ENCODE assay signal across 15 cellular contexts in genomic region chr15:29046946-29047345, GRCh38.
"Had no signal": no experiment of that assay in that cellular context is flagged by ENCODE, and none has a peak within 500 bp of the region (broad histone marks: within the 10 kb centered on the region; RNA-seq: fewer than 3 reads in every experiment).

No MANE protein-coding gene starts in this region.

- H3K36me3 ChIP-seq: ascending aorta, left lung, tibial nerve, vagina had no signal

- H3K27me3 Mint-ChIP-seq: activated naive CD8-positive, alpha-beta T cell treated with anti-CD3 and anti-CD28 coated beads, Interleukin-2, amount 50 U/mL, for 24 hours; stimulated activated memory B cell treated with anti-CD40 and anti-IgM and Interleukin-4, amounts not matched to agents 10 μg/mL and 1 μg/mL and 100 μg/mL, for 72 hours had no signal

- H3K27ac Mint-ChIP-seq: activated naive CD4-positive, alpha-beta T cell treated with anti-CD3 and anti-CD28 coated beads for 36 hours; activated naive CD8-positive, alpha-beta T cell treated with anti-CD3 and anti-CD28 coated beads, Interleukin-2, amount 50 U/mL, for 24 hours; activated T-helper 2 cell treated with anti-CD3 and anti-CD28 coated beads, Interferon-gamma antibody, Interleukin-2, Interleukin-4, amounts not matched to agents 10 μg/mL and 5 μg/mL and 100 μg/mL, durations not matched to agents 14 hours and 24 hours and 36 hours; nephron progenitor cell; stimulated activated memory B cell treated with anti-CD40 and anti-IgM and Interleukin-4, amounts not matched to agents 10 μg/mL and 1 μg/mL and 100 μg/mL, for 72 hours had no signal

- ATAC-seq: activated CD4-positive, CD25-positive, alpha-beta regulatory T cell treated with anti-CD3 and anti-CD28 coated beads, Interleukin-2, amount 50 U/mL, for 24 hours; activated naive CD8-positive, alpha-beta T cell treated with anti-CD3 and anti-CD28 coated beads, Interleukin-2, amount 50 U/mL, for 24 hours; left lung; stimulated activated memory B cell treated with anti-CD40 and anti-IgM and Interleukin-4, amounts not matched to agents 10 μg/mL and 1 μg/mL and 100 μg/mL, for 72 hours had no signal

- H3K9me3 ChIP-seq: ascending aorta, left lung, tibial nerve, vagina had no signal

- H3K27me3 ChIP-seq: ascending aorta, left lung, tibial nerve, vagina had no signal

- H3K27ac ChIP-seq: ascending aorta, left lung, tibial nerve, vagina had no signal

- H3K36me3 Mint-ChIP-seq: stimulated activated memory B cell treated with anti-CD40 and anti-IgM and Interleukin-4, amounts not matched to agents 10 μg/mL and 1 μg/mL and 100 μg/mL, for 72 hours had no signal

- H3K4me1 Mint-ChIP-seq: stimulated activated memory B cell treated with anti-CD40 and anti-IgM and Interleukin-4, amounts not matched to agents 10 μg/mL and 1 μg/mL and 100 μg/mL, for 72 hours had no signal

- H3K4me1 ChIP-seq: ascending aorta, left lung, vagina had no signal

- H3K4me3 Mint-ChIP-seq: activated naive CD4-positive, alpha-beta T cell treated with anti-CD3 and anti-CD28 coated beads for 36 hours; activated naive CD8-positive, alpha-beta T cell treated with anti-CD3 and anti-CD28 coated beads, Interleukin-2, amount 50 U/mL, for 24 hours; nephron progenitor cell; stimulated activated memory B cell treated with anti-CD40 and anti-IgM and Interleukin-4, amounts not matched to agents 10 μg/mL and 1 μg/mL and 100 μg/mL, for 72 hours had no signal

- H3K4me3 ChIP-seq: ascending aorta, left lung, tibial nerve, vagina had no signal

- DNase-seq: activated CD4-positive, alpha-beta T cell treated with anti-CD3 and anti-CD28 coated beads, Interleukin-2, amount 50 U/mL, for 1 hour; activated naive CD4-positive, alpha-beta T cell treated with anti-CD3 and anti-CD28 coated beads for 36 hours; activated naive CD8-positive, alpha-beta T cell treated with anti-CD3 and anti-CD28 coated beads, Interleukin-2, amount 50 U/mL, for 24 hours; activated T-cell treated with anti-CD3 and anti-CD28 coated beads, Interleukin-2, amount 50 U/mL, for 1 hour; effector CD4-positive, alpha-beta T cell; left lung; mammary epithelial cell; nephron progenitor cell; T-helper 9 cell had no signal

- H3K9me3 Mint-ChIP-seq: activated naive CD4-positive, alpha-beta T cell treated with anti-CD3 and anti-CD28 coated beads for 36 hours; activated naive CD8-positive, alpha-beta T cell treated with anti-CD3 and anti-CD28 coated beads, Interleukin-2, amount 50 U/mL, for 24 hours; activated T-helper 2 cell treated with anti-CD3 and anti-CD28 coated beads, Interferon-gamma antibody, Interleukin-2, Interleukin-4, amounts not matched to agents 10 μg/mL and 5 μg/mL and 100 μg/mL, durations not matched to agents 14 hours and 24 hours and 36 hours had no signal
